Comparison of ENCODE assay signal across 15 cellular contexts in the genomic region with DNA sequence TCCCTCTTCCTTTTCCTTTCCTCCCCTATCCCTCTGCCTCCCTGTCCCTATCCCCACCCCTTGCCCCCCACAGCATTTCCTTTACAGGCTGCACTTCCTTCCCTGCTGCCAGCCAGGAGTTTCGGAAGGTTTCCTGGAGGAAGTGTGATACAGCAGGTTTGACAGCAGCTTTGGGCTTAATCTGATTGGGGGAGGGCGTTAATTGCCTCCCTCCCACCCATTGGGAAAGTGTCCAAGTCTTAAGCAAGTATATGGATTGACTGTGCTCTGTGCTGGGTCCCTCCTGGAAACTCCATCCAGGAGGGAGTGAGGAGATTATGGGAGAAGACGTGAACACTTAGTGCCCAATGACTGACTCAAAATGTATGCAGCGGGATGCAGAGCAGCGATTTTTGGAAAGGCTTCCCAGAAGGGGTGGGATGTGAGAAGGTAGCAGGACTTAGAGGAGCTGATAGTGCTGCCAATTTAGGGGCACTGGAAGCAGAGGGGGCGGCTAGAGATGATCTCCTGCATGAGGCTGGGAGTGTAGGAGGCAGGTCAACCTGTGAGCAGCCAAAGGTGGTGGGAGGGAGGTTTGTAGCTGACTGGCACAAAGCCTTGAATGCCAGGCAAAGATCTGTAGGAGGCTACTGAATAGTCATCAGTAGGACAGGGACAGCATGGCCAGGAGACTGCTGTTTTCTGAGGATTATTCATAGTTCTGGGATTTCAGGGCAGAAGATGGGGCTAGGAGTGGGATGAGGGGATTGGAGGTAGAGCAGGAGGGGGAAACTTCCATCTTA. TPM values are rescaled to one million over a fixed set of nuclear protein-coding genes. Genes with fewer than 3 reads are reported as not detected.
DNase-seq lines count a peak whose midpoint lies in the region; ATAC-seq and TF ChIP-seq lines count a peak whose summit lies in the region.
"Had no signal": no experiment of that assay in that cellular context is flagged by ENCODE, and none has a peak within 500 bp of the region (broad histone marks: within the 10 kb centered on the region; RNA-seq: fewer than 3 reads in every experiment).

No MANE protein-coding gene starts in this region.

- H3K4me1 ChIP-seq in mucosa of descending colon (ENCODE audit: low read depth), result peaks cover 12% of the 10 kb centered on the region
- H3K4me1 ChIP-seq in gastrocnemius medialis, result peaks cover 4 to 10% of the 10 kb centered on the region in 2 donors

- peaks cover 23 to 30% (median 26%) of the 10 kb centered on the region in 3 donors for H3K27me3 ChIP-seq in gastrocnemius medialis

- TF ChIP-seq CTCF in mucosa of descending colon (IDR thresholded peaks at IDR 0.05) (no peak), gastrocnemius medialis (IDR thresholded peaks at IDR 0.05 in 4 of 5, conservative IDR thresholded peaks at IDR 0.05 in 1 of 5) (no peak)

- intact Hi-C loops in mucosa of descending colon (cut with DNase I, micrococcal nuclease) (no loop called here), gastrocnemius medialis (cut with DNase I; ENCODE audit: low total_unique reads) (no loop called here)

- H3K36me3 ChIP-seq in mucosa of descending colon (ENCODE audit: low read depth) (no peaks in the 10 kb centered on the region), gastrocnemius medialis (no peaks in the 10 kb centered on the region)

- DNase-seq in activated naive CD8-positive, alpha-beta T cell treated with anti-CD3 and anti-CD28 coated beads, Interleukin-2, amount 50 U/mL, for 24 hours, result no peak
- no peak for DNase-seq in central memory CD8-positive, alpha-beta T cell (ENCODE audit: low spot score in 2 of 2)
- DNase-seq in mucosa of descending colon (no peak), substantia nigra (lab: John Stamatoyannopoulos, UW) (no peak), gastrocnemius medialis (no peak)
- DNase-seq: activated naive CD8-positive, alpha-beta T cell treated with anti-CD3 and anti-CD28 coated beads, Interleukin-2, amount 10 ng/mL, durations not matched to agents 7 days and 5 days; left cardiac atrium; NCI-H1436 treated with DMSO at 0.1 percent for 48 hours; NCI-H2227 treated with DMSO at 0.1 percent for 48 hours; psoas muscle; stimulated activated naive CD4-positive, alpha-beta T cell; trophoblast cell had no signal

- no peak for TF ChIP-seq POLR2A in gastrocnemius medialis (IDR thresholded peaks at IDR 0.05)

- in situ Hi-C loops in gastrocnemius medialis (cut with MboI; ENCODE audit: low sequenced_read_pairs in 4 of 4), result no loop called here

- H3K27ac ChIP-seq in substantia nigra (ENCODE audit: low read depth, low read length, poor library complexity, severe bottlenecking) (no peak overlapping the region), gastrocnemius medialis (no peak overlapping the region)
- H3K27ac ChIP-seq: psoas muscle had no signal

- H3K27me3 Mint-ChIP-seq in activated naive CD8-positive, alpha-beta T cell, result peaks cover 26% of the 10 kb centered on the region
- H3K27me3 Mint-ChIP-seq in activated naive CD8-positive, alpha-beta T cell treated with anti-CD3 and anti-CD28 coated beads, Interleukin-2, amount 50 U/mL, for 24 hours, result peaks cover 34% of the 10 kb centered on the region
- H3K27me3 Mint-ChIP-seq in central memory CD8-positive, alpha-beta T cell, result peaks cover 58% of the 10 kb centered on the region

- peaks cover 12% of the 10 kb centered on the region for H3K4me1 Mint-ChIP-seq in activated naive CD8-positive, alpha-beta T cell (ENCODE audit: low read depth)
- peaks cover 19% of the 10 kb centered on the region for H3K4me1 Mint-ChIP-seq in activated naive CD8-positive, alpha-beta T cell treated with anti-CD3 and anti-CD28 coated beads, Interleukin-2, amount 50 U/mL, for 24 hours
- peaks cover 16% of the 10 kb centered on the region for H3K4me1 Mint-ChIP-seq in central memory CD8-positive, alpha-beta T cell

- H3K9me3 ChIP-seq in mucosa of descending colon (no peaks in the 10 kb centered on the region), gastrocnemius medialis (no peaks in the 10 kb centered on the region)
- H3K9me3 ChIP-seq: psoas muscle had no signal

- H3K9me3 Mint-ChIP-seq in activated naive CD8-positive, alpha-beta T cell (ENCODE audit: low read depth), result no peaks in the 10 kb centered on the region
- no peaks in the 10 kb centered on the region for H3K9me3 Mint-ChIP-seq in activated naive CD8-positive, alpha-beta T cell treated with anti-CD3 and anti-CD28 coated beads, Interleukin-2, amount 50 U/mL, for 24 hours
- H3K9me3 Mint-ChIP-seq in central memory CD8-positive, alpha-beta T cell, result no peaks in the 10 kb centered on the region
- H3K9me3 Mint-ChIP-seq: activated naive CD8-positive, alpha-beta T cell treated with anti-CD3 and anti-CD28 coated beads, Interleukin-2, amount 10 ng/mL, durations not matched to agents 7 days and 5 days had no signal

- H3K27ac Mint-ChIP-seq in activated naive CD8-positive, alpha-beta T cell, result no peak overlapping the region
- H3K27ac Mint-ChIP-seq in activated naive CD8-positive, alpha-beta T cell treated with anti-CD3 and anti-CD28 coated beads, Interleukin-2, amount 50 U/mL, for 24 hours, result no peak overlapping the region
- H3K27ac Mint-ChIP-seq in central memory CD8-positive, alpha-beta T cell (ENCODE audit: low read depth), result no peak overlapping the region
- H3K27ac Mint-ChIP-seq: activated naive CD8-positive, alpha-beta T cell treated with anti-CD3 and anti-CD28 coated beads, Interleukin-2, amount 10 ng/mL, durations not matched to agents 7 days and 5 days had no signal

- H3K36me3 Mint-ChIP-seq in activated naive CD8-positive, alpha-beta T cell, result peaks cover 2% of the 10 kb centered on the region
- peaks cover 1% of the 10 kb centered on the region for H3K36me3 Mint-ChIP-seq in activated naive CD8-positive, alpha-beta T cell treated with anti-CD3 and anti-CD28 coated beads, Interleukin-2, amount 50 U/mL, for 24 hours (ENCODE audit: low read depth)
- peaks cover 10% of the 10 kb centered on the region for H3K36me3 Mint-ChIP-seq in central memory CD8-positive, alpha-beta T cell (ENCODE audit: insufficient read depth)
- H3K36me3 Mint-ChIP-seq: activated naive CD8-positive, alpha-beta T cell treated with anti-CD3 and anti-CD28 coated beads, Interleukin-2, amount 10 ng/mL, durations not matched to agents 7 days and 5 days had no signal

- H3K4me3 ChIP-seq in mucosa of descending colon (no peak overlapping the region), gastrocnemius medialis (no peak overlapping the region)

- ATAC-seq in activated naive CD8-positive, alpha-beta T cell treated with anti-CD3 and anti-CD28 coated beads, Interleukin-2, amount 50 U/mL, for 24 hours, result no peak
- ATAC-seq in central memory CD8-positive, alpha-beta T cell (replicated peaks; ENCODE audit: extremely low read depth, poor library complexity, severe bottlenecking), result no peak
- peak; percentile 12 for ATAC-seq in mucosa of descending colon
- ATAC-seq in GM18870 (IDR thresholded peaks at IDR 0.05; ENCODE audit: unreplicated experiment), result no peak
- ATAC-seq in HG03571 (IDR thresholded peaks at IDR 0.05; ENCODE audit: unreplicated experiment), result no peak
- ATAC-seq in gastrocnemius medialis, result no peak
- ATAC-seq: left cardiac atrium, psoas muscle had no signal

- peak overlapping the region; percentile 81 for H3K4me3 Mint-ChIP-seq in activated naive CD8-positive, alpha-beta T cell
- H3K4me3 Mint-ChIP-seq in activated naive CD8-positive, alpha-beta T cell treated with anti-CD3 and anti-CD28 coated beads, Interleukin-2, amount 50 U/mL, for 24 hours, result no peak overlapping the region
- H3K4me3 Mint-ChIP-seq in central memory CD8-positive, alpha-beta T cell, result peak overlapping the region; percentile 71

RNA-seq across cellular contexts. Expression of gene SCAMP5, which starts 2.0 kb away (rescaled TPM):
- total RNA-seq in mucosa of descending colon, result 10 to 100 TPM in 1 of 3 donors, 1 to 10 TPM in 2; 7.3 to 10.8 (median 7.4) TPM
- total RNA-seq in gastrocnemius medialis, result under 1 TPM in 1 of 4 donors, not detected in 3; 0.47 TPM

RNA-seq across cellular contexts. Expression of gene PPCDC, which starts 26.0 kb away (rescaled TPM):
- total RNA-seq in mucosa of descending colon, result 10 to 100 TPM; 12.4 to 18.9 (median 18.2) TPM
- 10 to 100 TPM in 2 of 4 donors, 1 to 10 TPM in 2; 5.5 to 20.2 (median 11.9) TPM for total RNA-seq in gastrocnemius medialis

RNA-seq across cellular contexts. Expression of gene RPP25, which starts 40.8 kb away (rescaled TPM):
- total RNA-seq in mucosa of descending colon, result 10 to 100 TPM in 2 of 3 donors, 1 to 10 TPM in 1; 8.9 to 13.6 (median 12.3) TPM
- total RNA-seq in gastrocnemius medialis, result 1 to 10 TPM; 1.0 to 5.1 (median 1.9) TPM

RNA-seq across cellular contexts. Expression of gene COX5A, which starts 59.5 kb away (rescaled TPM):
- total RNA-seq in mucosa of descending colon (100 to 1,000 TPM; 312 to 673 (median 597) TPM), gastrocnemius medialis (100 to 1,000 TPM; 425 to 558 (median 512) TPM)

Comparison
In these comparisons a context has a peak if more than half of its experiments do, and no peak if none do; other contexts are left out.
1. RNA of gene SCAMP5, which starts 2.0 kb away (total RNA-seq): 7.3 to 10.8 TPM in mucosa of descending colon; 0.47 TPM in gastrocnemius medialis; every median in the first group is over 4 times any median in the second.